8 cellular contexts compared by ENCODE assay signal in the genomic region with DNA sequence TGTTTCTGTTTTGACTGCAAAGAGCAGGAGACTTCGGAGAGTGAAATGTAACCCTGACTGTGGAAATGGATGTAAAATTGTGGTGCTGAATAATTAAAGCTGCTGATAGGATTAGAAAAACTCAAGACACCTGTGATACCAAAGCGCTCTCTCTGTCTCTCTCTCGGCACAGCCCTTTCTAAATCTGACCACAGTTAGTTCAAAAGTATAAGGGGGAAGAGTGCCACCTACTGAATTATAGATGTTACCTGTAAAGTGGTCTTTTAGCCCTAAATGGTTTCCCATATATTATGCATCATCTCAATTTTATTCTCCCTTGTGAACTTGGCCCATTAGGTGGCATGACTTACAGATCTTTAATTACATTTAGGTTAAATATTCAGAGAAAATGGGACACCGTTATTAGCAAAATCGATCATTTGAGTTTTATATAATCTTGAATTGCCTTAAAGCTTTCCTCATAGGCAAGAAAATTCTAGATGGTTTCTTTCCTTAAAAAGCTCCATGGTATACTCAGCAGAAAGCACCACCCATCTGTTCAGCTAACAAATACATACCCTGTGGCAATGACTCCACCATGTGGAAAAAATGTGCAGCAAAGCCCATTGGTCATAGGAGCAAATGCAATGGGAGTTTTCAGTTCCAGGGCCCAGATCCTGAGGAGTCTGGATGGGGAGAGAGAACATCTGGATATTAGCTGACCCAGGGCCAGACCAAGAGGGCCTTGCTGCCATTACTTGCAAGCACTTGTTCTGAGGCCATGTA. TPM values are rescaled to one million over a fixed set of nuclear protein-coding genes. Genes with fewer than 3 reads are reported as not detected.
A peak's percentile ranks its signal among the peaks of the same experiment; 100 is the strongest.
DNase-seq lines count a peak whose midpoint lies in the region; ATAC-seq and TF ChIP-seq lines count a peak whose summit lies in the region.

No MANE protein-coding gene starts in this region.

- H3K27me3 ChIP-seq in PC-3 (ENCODE audit: low read length), result no peaks in the 10 kb centered on the region
- no peaks in the 10 kb centered on the region for H3K27me3 ChIP-seq in dorsolateral prefrontal cortex
- no peaks in the 10 kb centered on the region for H3K27me3 ChIP-seq in naive thymus-derived CD4-positive, alpha-beta T cell (ENCODE audit: control insufficient read depth in 2 of 2, insufficient read depth in 2 of 2, low read length in 2 of 2)

- no peaks in the 10 kb centered on the region for H3K9me3 ChIP-seq in PC-3 (ENCODE audit: low read length)
- no peaks in the 10 kb centered on the region for H3K9me3 ChIP-seq in naive thymus-derived CD4-positive, alpha-beta T cell (ENCODE audit: control insufficient read depth in 2 of 3, low read length in 3 of 3)

- H3F3A ChIP-seq in PC-3 (ENCODE audit: low read length, unreplicated experiment), result no peaks in the 10 kb centered on the region

- peak overlapping the region; percentile 91 for H3K27ac Mint-ChIP-seq in stimulated activated naive CD8-positive, alpha-beta T cell treated with anti-CD3 and anti-CD28 coated beads, Interleukin-15, Interleukin-2, amounts not matched to agents 100 ng/mL and 50 ng/mL, for 24 hours
- peak overlapping the region in 6 of 9 donors; percentile 3 to 65 (median 60) for H3K27ac Mint-ChIP-seq in naive thymus-derived CD4-positive, alpha-beta T cell

- no peak overlapping the region for H2AFZ ChIP-seq in PC-3 (ENCODE audit: low read length)

- H4K20me1 ChIP-seq in PC-3 (ENCODE audit: low read length), result no peaks in the 10 kb centered on the region

- intact Hi-C loops in PC-3 (cut with micrococcal nuclease) (loop anchor here (1.0 to 5.0 kb wide), 3 partner anchors 18 to 159 kb away; a partner anchor contains a TSS), dorsolateral prefrontal cortex (cut with DNase I) (loop anchor here (2.0 to 5.0 kb wide), 2 partner anchors 160 to 162 kb away; no protein-coding TSS in a partner anchor)
- intact Hi-C loops in naive thymus-derived CD4-positive, alpha-beta T cell (cut with micrococcal nuclease), result loop anchor here in 1 of 2 donors (1.0 kb wide), 1 partner anchor 159 kb away; no protein-coding TSS in a partner anchor

- no peak overlapping the region for H3K9ac ChIP-seq in PC-3 (ENCODE audit: low read length)

- H3K27ac ChIP-seq in PC-3 (ENCODE audit: low read length) (0 out of 2 replicates have a peak overlapping the region, but pooled peaks have one; percentile 48), dorsolateral prefrontal cortex (peak overlapping the region in 56 of 59 donors; percentile 7 to 92 (median 70))
- H3K27ac ChIP-seq in naive thymus-derived CD4-positive, alpha-beta T cell (ENCODE audit: low read depth, low read length), result no peak overlapping the region

- peaks cover 65% of the 10 kb centered on the region for H3K4me1 Mint-ChIP-seq in stimulated activated naive CD8-positive, alpha-beta T cell treated with anti-CD3 and anti-CD28 coated beads, Interleukin-15, Interleukin-2, amounts not matched to agents 100 ng/mL and 50 ng/mL, for 24 hours (ENCODE audit: low read depth)
- peaks cover 0 to 28% (median 0%) of the 10 kb centered on the region in 7 donors for H3K4me1 Mint-ChIP-seq in naive thymus-derived CD4-positive, alpha-beta T cell

- peaks cover 92% of the 10 kb centered on the region for H3K36me3 Mint-ChIP-seq in stimulated activated naive CD8-positive, alpha-beta T cell treated with anti-CD3 and anti-CD28 coated beads, Interleukin-15, Interleukin-2, amounts not matched to agents 100 ng/mL and 50 ng/mL, for 24 hours (ENCODE audit: low read depth)
- peaks cover 4 to 50% (median 16%) of the 10 kb centered on the region in 5 donors for H3K36me3 Mint-ChIP-seq in naive thymus-derived CD4-positive, alpha-beta T cell

- H3K79me2 ChIP-seq in PC-3 (ENCODE audit: low read length), result no peaks in the 10 kb centered on the region

- peak overlapping the region; percentile 44 for H3K4me3 Mint-ChIP-seq in stimulated activated naive CD8-positive, alpha-beta T cell treated with anti-CD3 and anti-CD28 coated beads, Interleukin-15, Interleukin-2, amounts not matched to agents 100 ng/mL and 50 ng/mL, for 24 hours
- H3K4me3 Mint-ChIP-seq in naive thymus-derived CD4-positive, alpha-beta T cell, result no peak overlapping the region

- no peak overlapping the region for H3K4me2 ChIP-seq in PC-3 (ENCODE audit: low read length)

- no peaks in the 10 kb centered on the region for H3K9me2 ChIP-seq in PC-3 (replicated peaks; ENCODE audit: low read length)

- H3K27me3 Mint-ChIP-seq in stimulated activated naive CD8-positive, alpha-beta T cell treated with anti-CD3 and anti-CD28 coated beads, Interleukin-15, Interleukin-2, amounts not matched to agents 100 ng/mL and 50 ng/mL, for 24 hours, result no peaks in the 10 kb centered on the region
- no peaks in the 10 kb centered on the region for H3K27me3 Mint-ChIP-seq in naive thymus-derived CD4-positive, alpha-beta T cell

- H3K4me1 ChIP-seq in PC-3 (ENCODE audit: insufficient read depth, low read length), result peaks cover 36% of the 10 kb centered on the region
- H3K4me1 ChIP-seq in naive thymus-derived CD4-positive, alpha-beta T cell (ENCODE audit: control insufficient read depth in 2 of 2, insufficient read depth in 2 of 2, low read length in 2 of 2), result no peaks in the 10 kb centered on the region

- no TSS peak for BruUV-seq in PC-3 (replicated peaks; lab: Mats Ljungman, UMichigan)

- POLR2A ChIA-PET in PC-3 (lab: Charles Lee; ENCODE audit: unreplicated experiment), result no interaction called here
- POLR2A ChIA-PET in naive thymus-derived CD4-positive, alpha-beta T cell (lab: Charles Lee), result no interaction called here

- TF ChIP-seq CTCF in PC-3 (conservative IDR thresholded peaks at IDR 0.05; ENCODE audit: low read depth, low read length), result peak; percentile 78
- TF ChIP-seq CTCF in dorsolateral prefrontal cortex (IDR thresholded peaks at IDR 0.05 in 54 of 56, conservative IDR thresholded peaks at IDR 0.05 in 2 of 56; ENCODE audit: low read depth in 1 of 56, partially characterized antibody in 56 of 56), result peak in 48 of 56 donors; percentile 16 to 57 (median 36)

- DNase-seq in stimulated activated naive CD8-positive, alpha-beta T cell treated with anti-CD3 and anti-CD28 coated beads, Interleukin-15, Interleukin-2, amounts not matched to agents 100 U/mL and 50 U/mL, for 24 hours, result no peak
- DNase-seq in PC-3 (peak; percentile 75), dorsolateral prefrontal cortex (peak in 3 of 10 donors; percentile 36 to 60 (median 42)), DMS79 (lab: John Stamatoyannopoulos, UW) (no peak), COLO829 (ENCODE audit: low spot score) (no peak)
- no peak for DNase-seq in naive thymus-derived CD4-positive, alpha-beta T cell

- H3K9me3 Mint-ChIP-seq in stimulated activated naive CD8-positive, alpha-beta T cell treated with anti-CD3 and anti-CD28 coated beads, Interleukin-15, Interleukin-2, amounts not matched to agents 100 ng/mL and 50 ng/mL, for 24 hours, result no peaks in the 10 kb centered on the region
- no peaks in the 10 kb centered on the region for H3K9me3 Mint-ChIP-seq in naive thymus-derived CD4-positive, alpha-beta T cell

- CTCF ChIA-PET in PC-3 (lab: Charles Lee), result interaction anchor here (0.6 to 2.3 kb wide), 6 partner anchors 22 to 181 kb away, joined by 3 to 31 read pairs (median 4); no protein-coding TSS in a partner anchor
- CTCF ChIA-PET in naive thymus-derived CD4-positive, alpha-beta T cell (lab: Charles Lee), result no interaction called here

- H3K36me3 ChIP-seq in PC-3 (ENCODE audit: low read depth, low read length), result peaks cover 71% of the 10 kb centered on the region
- peaks cover 7 to 87% (median 19%) of the 10 kb centered on the region in 3 experiments for H3K36me3 ChIP-seq in naive thymus-derived CD4-positive, alpha-beta T cell (ENCODE audit: control insufficient read depth in 2 of 3, insufficient read depth in 3 of 3, low read length in 3 of 3)

- no peak overlapping the region for H3K4me3 ChIP-seq in PC-3 (ENCODE audit: low read length)
- H3K4me3 ChIP-seq in dorsolateral prefrontal cortex, result no peak overlapping the region
- no peak overlapping the region for H3K4me3 ChIP-seq in naive thymus-derived CD4-positive, alpha-beta T cell (ENCODE audit: low read length)

- ATAC-seq in stimulated activated naive CD8-positive, alpha-beta T cell treated with anti-CD3 and anti-CD28 coated beads, Interleukin-15, Interleukin-2, amounts not matched to agents 100 U/mL and 50 U/mL, for 24 hours, result no peak
- ATAC-seq in PC-3, result peak; percentile 80
- ATAC-seq in naive thymus-derived CD4-positive, alpha-beta T cell, result no peak
- ATAC-seq in HG02981 (IDR thresholded peaks at IDR 0.05; ENCODE audit: unreplicated experiment), result no peak

RNA-seq across cellular contexts. Expression of a gene that starts 18.1 kb away (rescaled TPM):
- 86.4 and 100 TPM in 2 replicates for total RNA-seq in PC-3 (2014; rRNA removed)
- total RNA-seq in dorsolateral prefrontal cortex, result 10 to 100 TPM in 115 of 120 experiments, 1 to 10 TPM in 5; 7.6 to 22.3 (median 14.5) TPM
- 10 to 100 TPM in 3 of 5 experiments, 1 to 10 TPM in 2; 6.3 to 40.3 (median 15.6) TPM for total RNA-seq in naive thymus-derived CD4-positive, alpha-beta T cell
- 10 to 100 TPM; 19.0 to 20.5 TPM for polyA plus RNA-seq in naive thymus-derived CD4-positive, alpha-beta T cell

RNA-seq across cellular contexts. Expression of a gene that starts 26.4 kb away (rescaled TPM):
- total RNA-seq in PC-3 (2014; rRNA removed) (166 and 203 TPM in 2 replicates), dorsolateral prefrontal cortex (100 to 1,000 TPM; 117 to 328 (median 199) TPM)
- total RNA-seq in naive thymus-derived CD4-positive, alpha-beta T cell, result 10 to 100 TPM; 12.2 to 52.2 (median 19.1) TPM
- polyA plus RNA-seq in naive thymus-derived CD4-positive, alpha-beta T cell, result 10 to 100 TPM; 10.2 to 10.6 TPM
